Comparison of ENCODE assay signal across 19 cellular contexts in genomic region chr3:167671878-167672427, GRCh38. TPM values are rescaled to one million over a fixed set of nuclear protein-coding genes. Genes with fewer than 3 reads are reported as not detected.
DNase-seq lines count a peak whose midpoint lies in the region; ATAC-seq, FAIRE-seq and TF ChIP-seq lines count a peak whose summit lies in the region.
"Had no signal": no experiment of that assay in that cellular context is flagged by ENCODE, and none has a peak within 500 bp of the region (broad histone marks: within the 10 kb centered on the region; RNA-seq: fewer than 3 reads in every experiment).

No MANE protein-coding gene starts in this region.

- no peak overlapping the region for H3K4me2 ChIP-seq in HepG2 (ENCODE audit: low read depth, low read length)
- H3K4me2 ChIP-seq: GM23338 had no signal

- in situ Hi-C loops in HepG2 (cut with HindIII; ENCODE audit: extremely low pct_ligation_motif_present, low pct_unique_long_range_greater_than_20kb), result no loop called here

- H3K27me3 ChIP-seq in liver (ENCODE audit: control insufficient read depth in 4 of 4, insufficient read depth in 4 of 4, low read length in 3 of 4) (no peaks in the 10 kb centered on the region), HepG2 (ENCODE audit: control insufficient read depth in 1 of 2, insufficient read depth in 2 of 2, low read length in 2 of 2) (no peaks in the 10 kb centered on the region), neutrophil (no peaks in the 10 kb centered on the region)
- no peaks in the 10 kb centered on the region for H3K27me3 ChIP-seq in CD8-positive, alpha-beta memory T cell (ENCODE audit: insufficient read depth, low read length, poor library complexity, severe bottlenecking)

- no peaks in the 10 kb centered on the region for H3K27me3 Mint-ChIP-seq in endothelial cell (ENCODE audit: unreplicated experiment)
- peaks cover 0 to 1% of the 10 kb centered on the region in 2 donors for H3K27me3 Mint-ChIP-seq in CD8-positive, alpha-beta memory T cell
- H3K27me3 Mint-ChIP-seq: B cell; CD4-positive, alpha-beta T cell had no signal

- DNase-seq in HepG2 (ENCODE audit: low spot score) (no peak), endothelial cell (ENCODE audit: low spot score) (no peak), HuH-7.5 (ENCODE audit: low spot score) (no peak)
- no peak for DNase-seq in CD8-positive, alpha-beta memory T cell
- DNase-seq: C1 segment of cervical spinal cord; CD4-positive, alpha-beta T cell; DMS153; DMS79 treated with DMSO at 0.1 percent for 48 hours; EL; H7 had no signal

- H3K4me3 Mint-ChIP-seq in endothelial cell (ENCODE audit: unreplicated experiment), result peak overlapping the region; percentile 13
- H3K4me3 Mint-ChIP-seq in CD8-positive, alpha-beta memory T cell, result no peak overlapping the region
- H3K4me3 Mint-ChIP-seq: B cell; CD4-positive, alpha-beta T cell; GM23338 had no signal

- H3K9ac ChIP-seq in liver (ENCODE audit: low read depth in 1 of 2, low read length in 2 of 2), result no peak overlapping the region
- H3K9ac ChIP-seq in HepG2 (ENCODE audit: insufficient read depth, low read depth, low read length), result no peak overlapping the region

- peaks cover 15% of the 10 kb centered on the region for H3K4me1 Mint-ChIP-seq in endothelial cell (ENCODE audit: unreplicated experiment)
- no peaks in the 10 kb centered on the region for H3K4me1 Mint-ChIP-seq in CD8-positive, alpha-beta memory T cell
- H3K4me1 Mint-ChIP-seq: B cell had no signal

- H3K4me1 ChIP-seq in liver (ENCODE audit: control insufficient read depth in 4 of 4, insufficient read depth in 4 of 4, low read length in 3 of 4), result peaks cover 3 to 6% (median 4%) of the 10 kb centered on the region in 4 donors
- H3K4me1 ChIP-seq in HepG2 (ENCODE audit: insufficient read depth, low read length), result no peaks in the 10 kb centered on the region
- no peaks in the 10 kb centered on the region for H3K4me1 ChIP-seq in neutrophil (ENCODE audit: control insufficient read depth in 1 of 2, insufficient read depth in 1 of 2, low read depth in 1 of 2, low read length in 1 of 2)
- H3K4me1 ChIP-seq in CD8-positive, alpha-beta memory T cell (ENCODE audit: insufficient read depth, low read length), result no peaks in the 10 kb centered on the region

- ATAC-seq in HepG2 (no peak), HG03460 (IDR thresholded peaks at IDR 0.05; ENCODE audit: unreplicated experiment) (no peak)
- ATAC-seq: GM23338 had no signal

- H3K9me3 Mint-ChIP-seq in endothelial cell (ENCODE audit: unreplicated experiment), result peaks cover 9% of the 10 kb centered on the region
- peaks cover 19 to 22% (median 20%) of the 10 kb centered on the region in 5 donors for H3K9me3 Mint-ChIP-seq in CD8-positive, alpha-beta memory T cell

- intact Hi-C loops in HepG2 (cut with micrococcal nuclease; ENCODE audit: unreplicated experiment), result no loop called here

- peaks cover 42% of the 10 kb centered on the region for H3K36me3 Mint-ChIP-seq in endothelial cell (ENCODE audit: low read depth, unreplicated experiment)
- H3K36me3 Mint-ChIP-seq in CD8-positive, alpha-beta memory T cell, result peaks cover 32 to 53% (median 41%) of the 10 kb centered on the region in 3 donors

- FAIRE-seq in HepG2 (lab: Jason Lieb, UNC), result no peak
- FAIRE-seq: A204.1, G401.6, GM12891 had no signal

- BruUV-seq in HepG2 (replicated peaks; lab: Mats Ljungman, UMichigan), result no TSS peak

- TF ChIP-seq CTCF in liver (IDR thresholded peaks at IDR 0.05; ENCODE audit: low read depth, low read length, missing input control) (no peak), HepG2 (CRISPR knock-in tag; IDR thresholded peaks at IDR 0.05) (no peak), endothelial cell (IDR thresholded peaks at IDR 0.05; ENCODE audit: unreplicated experiment) (no peak), neutrophil (IDR thresholded peaks at IDR 0.05) (no peak)

- peaks cover 0 to 8% (median 6%) of the 10 kb centered on the region in 4 donors for H3K36me3 ChIP-seq in liver (ENCODE audit: control insufficient read depth in 4 of 4, insufficient read depth in 3 of 4, low read depth in 1 of 4, low read length in 3 of 4)
- peaks cover 0 to 9% of the 10 kb centered on the region in 2 experiments; a peak in 1 of 5 replicates for H3K36me3 ChIP-seq in HepG2 (replicated peaks in 1 of 2; ENCODE audit: control insufficient read depth in 1 of 2, insufficient read depth in 2 of 2, low read length in 2 of 2)
- H3K36me3 ChIP-seq in neutrophil, result peaks cover 15% of the 10 kb centered on the region
- peaks cover 19% of the 10 kb centered on the region for H3K36me3 ChIP-seq in CD8-positive, alpha-beta memory T cell (ENCODE audit: insufficient read depth, low read length)

- TF ChIP-seq EP300 in HepG2 (IDR thresholded peaks at IDR 0.05; ENCODE audit: low read depth in 2 of 2, low read length in 2 of 2) (no peak), HepG2 (CRISPR knock-in tag; IDR thresholded peaks at IDR 0.05; ENCODE audit: borderline replicate concordance) (no peak)

- no peak overlapping the region for H2AFZ ChIP-seq in HepG2 (ENCODE audit: low read length)
- H2AFZ ChIP-seq: GM23338 had no signal

- CTCF ChIA-PET in HepG2 (lab: Yijun Ruan, JAX; ENCODE audit: low intra/inter-chr PET ratio, low total read pairs), result no interaction called here
- CTCF ChIA-PET in CD8-positive, alpha-beta memory T cell (lab: Charles Lee), result no interaction called here

- H3K79me2 ChIP-seq in HepG2 (ENCODE audit: insufficient read depth, low read length), result no peaks in the 10 kb centered on the region

- H3K9me3 ChIP-seq in liver (ENCODE audit: control insufficient read depth in 4 of 4, low read length in 3 of 4) (peaks cover 0 to 16% (median 4%) of the 10 kb centered on the region in 4 donors), HepG2 (ENCODE audit: low read length) (peaks cover 19% of the 10 kb centered on the region), neutrophil (no peaks in the 10 kb centered on the region)
- H3K9me3 ChIP-seq in CD8-positive, alpha-beta memory T cell (ENCODE audit: low read length), result no peaks in the 10 kb centered on the region

- H3K4me3 ChIP-seq in liver (ENCODE audit: low read depth in 1 of 3, low read length in 3 of 3), result no peak overlapping the region
- no peak overlapping the region for H3K4me3 ChIP-seq in HepG2 (replicated peaks in 1 of 3; ENCODE audit: insufficient read depth in 1 of 3, low read depth in 2 of 3, low read length in 3 of 3)
- no peak overlapping the region for H3K4me3 ChIP-seq in neutrophil (ENCODE audit: low read depth in 1 of 2, low read length in 1 of 2)
- H3K4me3 ChIP-seq in CD8-positive, alpha-beta memory T cell (ENCODE audit: low read length), result no peak overlapping the region
- H3K4me3 ChIP-seq: GM23338 had no signal

- POLR2A ChIA-PET in HepG2 (lab: Yijun Ruan, JAX), result no interaction called here
- POLR2A ChIA-PET in CD8-positive, alpha-beta memory T cell (lab: Charles Lee), result no interaction called here

- no peaks in the 10 kb centered on the region for H4K20me1 ChIP-seq in HepG2 (ENCODE audit: insufficient read depth, low read length)

- TF ChIP-seq RAD21 in liver (IDR thresholded peaks at IDR 0.05) (no peak), HepG2 (CRISPR knock-in tag; IDR thresholded peaks at IDR 0.05) (no peak)

- H3K27ac ChIP-seq in liver (ENCODE audit: low read depth in 1 of 2, low read length in 2 of 2) (no peak overlapping the region), HepG2 (ENCODE audit: extremely low read length, insufficient read depth, low read length) (no peak overlapping the region), neutrophil (peak overlapping the region; percentile 4)
- no peak overlapping the region for H3K27ac ChIP-seq in CD8-positive, alpha-beta memory T cell (ENCODE audit: low read depth, low read length)

- TF ChIP-seq POLR2A in HepG2 (IDR thresholded peaks at IDR 0.05; ENCODE audit: insufficient read depth in 1 of 2, low read depth in 2 of 2, low read length in 2 of 2), result no peak

- WGBS in liver, result 84% methylated on average over 4 of the region's 4 CpGs
- WGBS in HepG2 (ENCODE audit: low lambda C conversion rate), result 96% methylated on average over 4 of the region's 4 CpGs

- no peak overlapping the region for H3K27ac Mint-ChIP-seq in endothelial cell (ENCODE audit: unreplicated experiment)
- peak overlapping the region in 1 of 8 donors; percentile 32 for H3K27ac Mint-ChIP-seq in CD8-positive, alpha-beta memory T cell
- H3K27ac Mint-ChIP-seq: B cell; CD4-positive, alpha-beta T cell; GM23338 had no signal

TF ChIP-seq in liver, 16 proteins besides CTCF, POLR2A, EP300 and RAD21:
- TF ChIP-seq NR2F2 (IDR thresholded peaks at IDR 0.05) (peak; percentile 41), TAF1 (conservative IDR thresholded peaks at IDR 0.05) (no peak)

TF ChIP-seq in HepG2, 621 proteins besides CTCF, POLR2A, EP300 and RAD21 (continues in another document):
- TF ChIP-seq MXI1 (IDR thresholded peaks at IDR 0.05; ENCODE audit: borderline replicate concordance, low read depth, low read length), result no peak

RNA-seq across cellular contexts. Expression of gene WDR49, which starts 18.2 kb away (rescaled TPM):
- under 1 TPM; 0.23 to 0.42 TPM for total RNA-seq in liver
- polyA plus RNA-seq in liver, result not detected
- total RNA-seq in HepG2 (2016; rRNA removed; fragmentation: Illumina TruSeq; extraction: Trizol), result 0.04 TPM in 1 of 2 replicates, not detected in the other
- total RNA-seq in HepG2 (2016; cell fraction: cytosol; rRNA removed; fragmentation: Illumina TruSeq; extraction: Trizol; ENCODE audit: low read depth), result 0.35 and 1.0 TPM in 2 replicates
- total RNA-seq in HepG2 (2016; cell fraction: insoluble cytoplasmic fraction; rRNA removed; fragmentation: Illumina TruSeq; extraction: Trizol), result 0.02 TPM in 1 of 2 replicates, not detected in the other
- 0.21 and 0.31 TPM in 2 replicates for total RNA-seq in HepG2 (2016; cell fraction: membrane; rRNA removed; fragmentation: Illumina TruSeq; extraction: Trizol)
- not detected in 2 replicates for total RNA-seq in HepG2 (2016; cell fraction: nucleus; rRNA removed; fragmentation: Illumina TruSeq; extraction: Trizol)
- polyA plus RNA-seq in HepG2 (2011; rRNA removed), result not detected in 2 replicates
- not detected in 2 replicates for polyA plus RNA-seq in HepG2 (2011; cell fraction: cytosol; rRNA removed)
- not detected in 2 replicates for polyA plus RNA-seq in HepG2 (2011; cell fraction: nucleus; rRNA removed)
- not detected in 2 replicates for polyA plus RNA-seq in HepG2 (2012)
- not detected in 2 replicates for polyA plus RNA-seq in HepG2 (2016; cell fraction: cytosol; fragmentation: Illumina TruSeq; extraction: Trizol; ENCODE audit: low read depth)
- not detected in 2 replicates for polyA plus RNA-seq in HepG2 (2016; cell fraction: insoluble cytoplasmic fraction; fragmentation: Illumina TruSeq; extraction: Trizol; ENCODE audit: low read depth)
- not detected in 2 replicates for polyA plus RNA-seq in HepG2 (2016; cell fraction: membrane; fragmentation: Illumina TruSeq; extraction: Trizol; ENCODE audit: low read depth)
- not detected in 2 replicates for polyA plus RNA-seq in HepG2 (2016; cell fraction: nucleus; fragmentation: Illumina TruSeq; extraction: Trizol; ENCODE audit: insufficient read depth, low read depth)
- not detected in 2 replicates for polyA minus RNA-seq in HepG2 (2011; rRNA and poly(A)+ RNA removed; ENCODE audit: low replicate concordance)
- polyA minus RNA-seq in HepG2 (2011; cell fraction: cytosol; rRNA and poly(A)+ RNA removed), result not detected in 2 replicates
- polyA minus RNA-seq in HepG2 (2011; cell fraction: nucleus; rRNA and poly(A)+ RNA removed), result 0.25 TPM in 1 of 2 replicates, not detected in the other
- total RNA-seq in endothelial cell (ENCODE audit: unreplicated experiment), result 1.8 TPM
- total RNA-seq in CD8-positive, alpha-beta memory T cell, result under 1 TPM; 0.35 to 0.74 TPM
- polyA plus RNA-seq in CD8-positive, alpha-beta memory T cell, result not detected
- total RNA-seq: HT-29 had no signal
